ENCODE assay signal across 12 cellular contexts in the genomic region with DNA sequence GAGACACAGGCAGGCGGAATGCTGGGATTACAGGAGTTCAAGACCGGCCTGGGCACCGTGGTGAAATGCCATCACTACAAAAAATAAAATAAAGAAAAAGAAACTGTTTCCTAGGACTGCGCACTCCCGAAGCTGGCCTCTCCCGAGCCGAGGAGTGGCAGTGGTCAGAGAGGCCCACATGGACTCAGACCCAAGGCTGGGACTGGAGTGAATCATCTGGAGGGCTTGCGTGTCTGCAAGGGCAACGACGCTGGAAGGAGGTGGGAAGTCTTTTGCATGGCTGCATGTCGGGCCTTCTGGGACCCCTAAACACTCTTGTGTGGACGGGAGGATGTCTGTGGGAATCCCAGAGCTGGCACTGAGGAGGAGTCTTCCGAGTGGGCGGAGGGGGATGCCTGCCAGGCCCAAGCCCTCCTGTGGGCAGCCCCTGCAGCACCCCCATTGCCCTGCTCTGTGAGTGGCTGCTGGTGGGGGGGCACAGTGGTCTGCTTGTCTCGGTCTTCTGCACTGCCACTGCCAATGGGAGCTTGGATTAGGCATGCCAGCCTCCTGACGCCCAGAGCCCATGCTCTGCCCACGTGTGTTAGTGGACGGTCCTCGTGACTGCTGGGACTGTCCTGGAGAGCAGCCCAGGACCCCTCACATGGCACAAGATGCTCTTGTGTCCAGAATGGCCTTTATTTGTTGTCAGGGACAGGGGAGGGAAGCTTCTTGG. TPM values are rescaled to one million over a fixed set of nuclear protein-coding genes. Genes with fewer than 3 reads are reported as not detected.
A peak's percentile ranks its signal among the peaks of the same experiment; 100 is the strongest.
DNase-seq lines count a peak whose midpoint lies in the region; ATAC-seq and TF ChIP-seq lines count a peak whose summit lies in the region.
"Had no signal": no experiment of that assay in that cellular context is flagged by ENCODE, and none has a peak within 500 bp of the region (broad histone marks: within the 10 kb centered on the region; RNA-seq: fewer than 3 reads in every experiment).

No MANE protein-coding gene starts in this region.

- DNase-seq in AG08395 (ENCODE audit: low spot score) (peak; percentile 86), mesothelial cell of epicardium (ENCODE audit: low spot score in 2 of 2, unreplicated experiment in 2 of 2) (no peak), EL (no peak), HuH-7 (ENCODE audit: low spot score) (no peak), COLO668 (lab: John Stamatoyannopoulos, UW; ENCODE audit: unreplicated experiment) (no peak)
- no peak for DNase-seq in CD4-positive, alpha-beta T cell
- no peak for DNase-seq in activated naive CD8-positive, alpha-beta T cell treated with anti-CD3 and anti-CD28 coated beads, Interleukin-2, amount 50 U/mL, for 24 hours
- DNase-seq: brain microvascular endothelial cell, NCI-H187, NCI-H510A treated with DMSO at 0.1 percent for 48 hours had no signal

- CTCF ChIA-PET in CD4-positive, alpha-beta T cell (lab: Charles Lee) = no interaction called here

- no peak overlapping the region for H3K27ac ChIP-seq in CD4-positive, alpha-beta T cell (ENCODE audit: low read depth, low read length)
- H3K27ac ChIP-seq: brain microvascular endothelial cell had no signal

- intact Hi-C loops in CD4-positive, alpha-beta T cell (cut with DNase I, micrococcal nuclease) = loop anchor here (2.0 to 10.0 kb wide), 3 partner anchors 75 to 649 kb away; a partner anchor contains a TSS

- no peak for TF ChIP-seq CTCF in CD4-positive, alpha-beta T cell (IDR thresholded peaks at IDR 0.05)
- no peak for TF ChIP-seq CTCF in mesothelial cell of epicardium (IDR thresholded peaks at IDR 0.05; ENCODE audit: unreplicated experiment)

- POLR2A ChIA-PET in CD4-positive, alpha-beta T cell (lab: Charles Lee) = interaction anchor here (1.4 kb wide), 1 partner anchor 13 kb away, joined by 10 read pairs; a partner anchor contains a TSS

- no peaks in the 10 kb centered on the region for H3K27me3 ChIP-seq in CD4-positive, alpha-beta T cell (ENCODE audit: control insufficient read depth, insufficient read depth, low read length)
- H3K27me3 ChIP-seq: BLaER1, brain microvascular endothelial cell had no signal

- peaks cover 26% of the 10 kb centered on the region for H3K4me1 Mint-ChIP-seq in CD4-positive, alpha-beta T cell (ENCODE audit: low read depth)
- peaks cover 25% of the 10 kb centered on the region for H3K4me1 Mint-ChIP-seq in activated naive CD8-positive, alpha-beta T cell treated with anti-CD3 and anti-CD28 coated beads, Interleukin-2, amount 50 U/mL, for 24 hours
- peaks cover 15% of the 10 kb centered on the region for H3K4me1 Mint-ChIP-seq in mesothelial cell of epicardium

- H3K4me3 Mint-ChIP-seq in CD4-positive, alpha-beta T cell = peak overlapping the region; percentile 72
- peak overlapping the region; percentile 42 for H3K4me3 Mint-ChIP-seq in activated naive CD8-positive, alpha-beta T cell treated with anti-CD3 and anti-CD28 coated beads, Interleukin-2, amount 50 U/mL, for 24 hours
- peak overlapping the region; percentile 43 for H3K4me3 Mint-ChIP-seq in mesothelial cell of epicardium

- H3K27me3 Mint-ChIP-seq in CD4-positive, alpha-beta T cell = no peaks in the 10 kb centered on the region
- no peaks in the 10 kb centered on the region for H3K27me3 Mint-ChIP-seq in activated naive CD8-positive, alpha-beta T cell treated with anti-CD3 and anti-CD28 coated beads, Interleukin-2, amount 50 U/mL, for 24 hours
- no peaks in the 10 kb centered on the region for H3K27me3 Mint-ChIP-seq in mesothelial cell of epicardium (ENCODE audit: low read depth)

- no peaks in the 10 kb centered on the region for H3K9me3 ChIP-seq in CD4-positive, alpha-beta T cell (ENCODE audit: control insufficient read depth, low read length)
- H3K9me3 ChIP-seq: BLaER1 had no signal

- no peaks in the 10 kb centered on the region for H3K9me3 Mint-ChIP-seq in CD4-positive, alpha-beta T cell
- no peaks in the 10 kb centered on the region for H3K9me3 Mint-ChIP-seq in activated naive CD8-positive, alpha-beta T cell treated with anti-CD3 and anti-CD28 coated beads, Interleukin-2, amount 50 U/mL, for 24 hours
- no peaks in the 10 kb centered on the region for H3K9me3 Mint-ChIP-seq in mesothelial cell of epicardium

- peak overlapping the region; percentile 44 for H3K27ac Mint-ChIP-seq in CD4-positive, alpha-beta T cell
- no peak overlapping the region for H3K27ac Mint-ChIP-seq in activated naive CD8-positive, alpha-beta T cell treated with anti-CD3 and anti-CD28 coated beads, Interleukin-2, amount 50 U/mL, for 24 hours
- H3K27ac Mint-ChIP-seq in mesothelial cell of epicardium = no peak overlapping the region

- H3K36me3 Mint-ChIP-seq in CD4-positive, alpha-beta T cell (ENCODE audit: low read depth) = peaks cover 21% of the 10 kb centered on the region
- no peaks in the 10 kb centered on the region for H3K36me3 Mint-ChIP-seq in activated naive CD8-positive, alpha-beta T cell treated with anti-CD3 and anti-CD28 coated beads, Interleukin-2, amount 50 U/mL, for 24 hours (ENCODE audit: low read depth)
- H3K36me3 Mint-ChIP-seq in mesothelial cell of epicardium = no peaks in the 10 kb centered on the region

- ATAC-seq in CD4-positive, alpha-beta T cell (ENCODE audit: poor library complexity) = no peak
- ATAC-seq in activated naive CD8-positive, alpha-beta T cell treated with anti-CD3 and anti-CD28 coated beads, Interleukin-2, amount 50 U/mL, for 24 hours = no peak
- ATAC-seq in HG03196 (IDR thresholded peaks at IDR 0.05; ENCODE audit: unreplicated experiment) = no peak

RNA-seq across cellular contexts. Expression of a gene that starts 1.8 kb away (rescaled TPM):
- total RNA-seq in CD4-positive, alpha-beta T cell = 10 to 100 TPM; 45.9 to 46.6 TPM
- 74.9 to 89.1 TPM (median 86.6 TPM) in 3 replicates for total RNA-seq in mesothelial cell of epicardium

RNA-seq across cellular contexts. Expression of a gene that starts 13.2 kb away (rescaled TPM):
- total RNA-seq in CD4-positive, alpha-beta T cell = 10 to 100 TPM; 17.1 to 22.8 TPM
- 88.3 to 95.9 TPM (median 95.4 TPM) in 3 replicates for total RNA-seq in mesothelial cell of epicardium
